Comparison of ENCODE assay signal across 35 cellular contexts in genomic region chr14:40365305-40365704, GRCh38.
"Had no signal": no experiment of that assay in that cellular context is flagged by ENCODE, and none has a peak within 500 bp of the region (broad histone marks: within the 10 kb centered on the region; RNA-seq: fewer than 3 reads in every experiment).

No MANE protein-coding gene starts in this region.

- H3K4me1 ChIP-seq: ascending aorta had no signal

- H3K27ac ChIP-seq: ascending aorta, cardiac muscle cell, PC-9, RWPE1, WERI-Rb-1 had no signal

- H3K4me3 Mint-ChIP-seq: activated CD4-positive, alpha-beta memory T cell treated with anti-CD3 and anti-CD28 coated beads, Interleukin-2, amount 10 ng/mL, durations not matched to agents 7 days and 5 days; activated CD8-positive, alpha-beta memory T cell treated with anti-CD3 and anti-CD28 coated beads, Interleukin-2, amount 10 ng/mL, durations not matched to agents 7 days and 5 days; activated naive CD4-positive, alpha-beta T cell treated with anti-CD3 and anti-CD28 coated beads, Interleukin-2, amount 10 ng/mL, durations not matched to agents 7 days and 5 days; activated naive CD8-positive, alpha-beta T cell treated with anti-CD3 and anti-CD28 coated beads, Interleukin-2, amount 10 ng/mL, durations not matched to agents 7 days and 5 days; central memory CD8-positive, alpha-beta T cell; T-cell; T-helper 17 cell had no signal

- H2AFZ ChIP-seq: PC-9 had no signal

- H3K27ac Mint-ChIP-seq: activated CD4-positive, alpha-beta memory T cell treated with anti-CD3 and anti-CD28 coated beads, Interleukin-2, amount 10 ng/mL, durations not matched to agents 7 days and 5 days; activated CD8-positive, alpha-beta memory T cell treated with anti-CD3 and anti-CD28 coated beads, Interleukin-2, amount 10 ng/mL, durations not matched to agents 7 days and 5 days; activated naive CD4-positive, alpha-beta T cell treated with anti-CD3 and anti-CD28 coated beads, Interleukin-2, amount 10 ng/mL, durations not matched to agents 7 days and 5 days; activated naive CD8-positive, alpha-beta T cell treated with anti-CD3 and anti-CD28 coated beads, Interleukin-2, amount 10 ng/mL, durations not matched to agents 7 days and 5 days; T-helper 17 cell had no signal

- H3K36me3 ChIP-seq: ascending aorta, cardiac muscle cell, MG63, WERI-Rb-1 had no signal

- H3K27me3 Mint-ChIP-seq: activated CD4-positive, alpha-beta memory T cell treated with anti-CD3 and anti-CD28 coated beads, Interleukin-2, amount 10 ng/mL, durations not matched to agents 7 days and 5 days; activated CD8-positive, alpha-beta memory T cell treated with anti-CD3 and anti-CD28 coated beads, Interleukin-2, amount 10 ng/mL, durations not matched to agents 7 days and 5 days; activated naive CD4-positive, alpha-beta T cell treated with anti-CD3 and anti-CD28 coated beads, Interleukin-2, amount 10 ng/mL, durations not matched to agents 7 days and 5 days; activated naive CD8-positive, alpha-beta T cell treated with anti-CD3 and anti-CD28 coated beads, Interleukin-2, amount 10 ng/mL, durations not matched to agents 7 days and 5 days; central memory CD8-positive, alpha-beta T cell; T-cell; T-helper 17 cell had no signal

- H3K27me3 ChIP-seq: ascending aorta, cardiac muscle cell, MG63 had no signal

- H3K36me3 Mint-ChIP-seq: activated CD8-positive, alpha-beta memory T cell treated with anti-CD3 and anti-CD28 coated beads, Interleukin-2, amount 10 ng/mL, durations not matched to agents 7 days and 5 days; activated naive CD4-positive, alpha-beta T cell treated with anti-CD3 and anti-CD28 coated beads, Interleukin-2, amount 10 ng/mL, durations not matched to agents 7 days and 5 days; activated naive CD8-positive, alpha-beta T cell treated with anti-CD3 and anti-CD28 coated beads, Interleukin-2, amount 10 ng/mL, durations not matched to agents 7 days and 5 days; T-cell had no signal

- H3K4me1 Mint-ChIP-seq: activated CD4-positive, alpha-beta memory T cell treated with anti-CD3 and anti-CD28 coated beads, Interleukin-2, amount 10 ng/mL, durations not matched to agents 7 days and 5 days; activated CD8-positive, alpha-beta memory T cell treated with anti-CD3 and anti-CD28 coated beads, Interleukin-2, amount 10 ng/mL, durations not matched to agents 7 days and 5 days; central memory CD8-positive, alpha-beta T cell had no signal

- H3K9me3 Mint-ChIP-seq: activated naive CD8-positive, alpha-beta T cell treated with anti-CD3 and anti-CD28 coated beads, Interleukin-2, amount 10 ng/mL, durations not matched to agents 7 days and 5 days had no signal

- H3K9me3 ChIP-seq: ascending aorta, MG63 had no signal

- DNase-seq: activated CD4-positive, alpha-beta memory T cell treated with anti-CD3 and anti-CD28 coated beads, Interleukin-2, amount 10 ng/mL, durations not matched to agents 7 days and 5 days; activated CD4-positive, alpha-beta T cell treated with anti-CD3 and anti-CD28 coated beads for 1 hour; activated CD4-positive, alpha-beta T cell treated with anti-CD3 and anti-CD28 coated beads for 48 hours; activated CD4-positive, CD25-positive, alpha-beta regulatory T cell; activated CD8-positive, alpha-beta memory T cell treated with anti-CD3 and anti-CD28 coated beads for 24 hours; activated CD8-positive, alpha-beta memory T cell treated with anti-CD3 and anti-CD28 coated beads, Interleukin-2, amount 10 ng/mL, durations not matched to agents 7 days and 5 days; activated CD8-positive, alpha-beta memory T cell treated with anti-CD3 and anti-CD28 coated beads, Interleukin-2, amount 50 U/mL, for 48 hours; activated effector memory CD4-positive, alpha-beta T cell treated with Interleukin-2 at 50 U/mL for 16 hours; activated naive CD4-positive, alpha-beta T cell treated with anti-CD3 and anti-CD28 coated beads, Interleukin-2, amount 10 ng/mL, durations not matched to agents 7 days and 5 days; activated naive CD8-positive, alpha-beta T cell treated with anti-CD3 and anti-CD28 coated beads, Interleukin-2, amount 10 ng/mL, durations not matched to agents 7 days and 5 days; activated T-cell treated with anti-CD3 and anti-CD28 coated beads, Interleukin-2, amount 50 U/mL, for 48 hours; amygdala; Kasumi-1; KG1; MG63; NCI-H1092 treated with DMSO at 0.1 percent for 48 hours; NCI-H1417; NCI-H146; NCI-H187; NCI-H2029 treated with DMSO at 0.1 percent for 48 hours; NCI-H2107; NCI-H2171; NCI-H510A; NCI-H526; NCI-H748 treated with DMSO at 0.1 percent for 48 hours; PC-9; SIG-M5; T-cell; T-helper 17 cell; T-helper 9 cell; WERI-Rb-1 had no signal

- H3K4me3 ChIP-seq: ascending aorta, cardiac muscle cell, MG63, PC-9 had no signal
